Comparison of ENCODE assay signal across 9 cellular contexts in the genomic region with DNA sequence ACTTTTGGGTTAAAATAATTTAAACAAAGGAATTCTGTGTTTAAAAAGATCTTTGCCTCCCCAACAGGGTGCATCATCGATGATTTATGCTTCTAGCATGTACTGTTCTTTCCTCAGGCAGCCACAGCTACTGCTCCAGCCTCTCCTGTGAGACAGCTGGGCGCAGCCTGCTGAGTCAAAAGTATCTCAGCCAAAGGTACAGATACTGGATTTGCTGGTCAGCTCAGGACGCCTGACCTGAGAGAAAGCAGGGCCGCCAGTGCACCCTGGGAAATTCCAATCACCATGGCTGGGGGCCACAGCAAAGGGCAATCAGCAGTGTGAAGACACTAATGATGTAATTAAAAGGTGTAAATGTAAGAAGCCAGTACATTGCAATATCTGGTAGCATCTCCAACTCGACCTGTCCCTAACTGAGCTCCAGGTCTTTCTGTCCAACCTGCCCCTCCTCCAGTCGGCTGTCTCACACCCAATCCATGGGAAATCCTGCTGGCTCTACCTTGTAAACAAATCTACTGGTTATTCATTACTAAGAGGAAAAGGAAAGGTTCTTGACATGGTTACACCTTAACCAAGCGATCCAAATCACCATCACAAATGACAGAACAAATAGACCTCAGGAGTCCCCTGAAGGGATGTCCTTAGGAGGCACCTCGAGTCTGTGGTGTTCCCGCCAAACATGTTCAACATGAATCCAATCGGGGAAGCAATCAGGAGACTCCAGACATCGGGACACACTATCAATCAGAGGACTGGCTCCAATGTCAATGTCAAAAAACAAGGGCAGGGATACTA. TPM values are rescaled to one million over a fixed set of nuclear protein-coding genes. Genes with fewer than 3 reads are reported as not detected.
DNase-seq lines count a peak whose midpoint lies in the region; ATAC-seq and TF ChIP-seq lines count a peak whose summit lies in the region.
"Had no signal": no experiment of that assay in that cellular context is flagged by ENCODE, and none has a peak within 500 bp of the region (broad histone marks: within the 10 kb centered on the region; RNA-seq: fewer than 3 reads in every experiment).

No MANE protein-coding gene starts in this region.

- H3K36me3 ChIP-seq in ACC112 (ENCODE audit: insufficient read depth, low read length) (no peaks in the 10 kb centered on the region), KMS-11 (ENCODE audit: insufficient read depth) (no peaks in the 10 kb centered on the region), mesodermal cell (ENCODE audit: control insufficient read depth, insufficient read depth, low read length) (no peaks in the 10 kb centered on the region)

- H3K4me3 ChIP-seq in ACC112 (ENCODE audit: low read depth, low read length) (no peak overlapping the region), KMS-11 (IDR thresholded peaks at IDR 0.05; ENCODE audit: insufficient read depth, low read depth, low read length) (no peak overlapping the region), mesodermal cell (ENCODE audit: extremely low read depth, insufficient read depth, low read length, poor library complexity, severe bottlenecking) (no peak overlapping the region)

- no peaks in the 10 kb centered on the region for H4K20me1 ChIP-seq in KMS-11 (ENCODE audit: insufficient read depth)

- H3K27me3 ChIP-seq in ACC112 (ENCODE audit: insufficient read depth, low read length), result no peaks in the 10 kb centered on the region
- H3K27me3 ChIP-seq in KMS-11 (ENCODE audit: insufficient read depth, low read depth), result no peaks in the 10 kb centered on the region

- DNase-seq in dermis blood vessel endothelial cell (peak; percentile 34), inferior parietal cortex (ENCODE audit: extremely low spot score) (no peak)
- DNase-seq: T-cell had no signal

- H3K79me2 ChIP-seq in ACC112 (ENCODE audit: control insufficient read depth, insufficient read depth, low read length, unreplicated experiment) (peaks cover 2% of the 10 kb centered on the region), KMS-11 (ENCODE audit: insufficient read depth, low read depth) (peaks cover 23% of the 10 kb centered on the region; the same call in 1 of the 2 replicates)

- peak overlapping the region; percentile 93 for H3K27ac ChIP-seq in ACC112 (ENCODE audit: low read depth, low read length)
- peak overlapping the region; percentile 40; the same call in 1 of the 2 replicates for H3K27ac ChIP-seq in KMS-11
- peak overlapping the region; percentile 85 for H3K27ac ChIP-seq in mesodermal cell (ENCODE audit: low read depth, low read length, severe bottlenecking)

- H3K9me3 ChIP-seq in mesodermal cell (ENCODE audit: control insufficient read depth, low read length), result no peaks in the 10 kb centered on the region

- H3K9ac ChIP-seq in KMS-11, result no peak overlapping the region; the same call in 1 of the 2 replicates

- WGBS in mesodermal cell (ENCODE audit: insufficient coverage in 2 of 2), 2 experiments, result 61 to 66% methylated on average over 10 to 11 of the region's 11 CpGs

- ATAC-seq in HG03354 (IDR thresholded peaks at IDR 0.05; ENCODE audit: poor library complexity, severe bottlenecking, unreplicated experiment) (no peak), HG03159 (IDR thresholded peaks at IDR 0.05; ENCODE audit: unreplicated experiment) (no peak), HG03439 (IDR thresholded peaks at IDR 0.05; ENCODE audit: unreplicated experiment) (no peak)
- ATAC-seq: T-cell had no signal

- H3K4me1 ChIP-seq in ACC112 (ENCODE audit: control insufficient read depth, insufficient read depth, low read length, unreplicated experiment) (peaks cover 18% of the 10 kb centered on the region), KMS-11 (ENCODE audit: low read depth, poor library complexity, severe bottlenecking) (peaks cover 62% of the 10 kb centered on the region), mesodermal cell (ENCODE audit: control insufficient read depth, insufficient read depth, low read length, poor library complexity, severe bottlenecking) (peaks cover 24% of the 10 kb centered on the region)

- TF ChIP-seq CTCF in KMS-11 (conservative IDR thresholded peaks at IDR 0.05; ENCODE audit: low read depth, low read length), result no peak

- peak overlapping the region; percentile 47 for H3K4me2 ChIP-seq in KMS-11

- no peak overlapping the region for H2AFZ ChIP-seq in ACC112 (ENCODE audit: low read length, unreplicated experiment)
- H2AFZ ChIP-seq in KMS-11 (ENCODE audit: low read depth), result no peak overlapping the region

RNA-seq across cellular contexts. Expression of a gene that starts 7.3 kb away (rescaled TPM):
- 5.1 and 9.4 TPM in 2 replicates for total RNA-seq in dermis blood vessel endothelial cell
- 9.1 TPM for polyA plus RNA-seq in mesodermal cell (2013, experiment 1 of 2)
- polyA plus RNA-seq in mesodermal cell (2013, experiment 2 of 2), result 7.6 TPM

RNA-seq across cellular contexts. Expression of a gene that starts 24.7 kb away (rescaled TPM):
- 3.2 and 5.0 TPM in 2 replicates for total RNA-seq in dermis blood vessel endothelial cell
- polyA plus RNA-seq in mesodermal cell (2013, experiment 1 of 2), result 8.4 TPM
- 6.2 TPM for polyA plus RNA-seq in mesodermal cell (2013, experiment 2 of 2)

Comparison
In these comparisons a context has a peak if more than half of its experiments do, and no peak if none do; other contexts are left out.
1. H3K27ac ChIP-seq: peak in every context shown above with its lines; median percentile 93 in ACC112; 85 in mesodermal cell; 40 in KMS-11.